Comparison of ENCODE assay signal across 1 cellular context in genomic region chr5:154472871-154473580, GRCh38.
TF ChIP-seq lines count a peak whose summit lies in the region.

No MANE protein-coding gene starts in this region.

TF ChIP-seq in endothelial cell of umbilical vein, 7 proteins besides CTCF, POLR2A, EP300 and RAD21:
- TF ChIP-seq GATA2 (IDR thresholded peaks at IDR 0.05; ENCODE audit: insufficient read depth, insufficient read length, low read depth, low read length) (no peak), EZH2 (IDR thresholded peaks at IDR 0.05; ENCODE audit: borderline replicate concordance, low read depth, low read length, severe bottlenecking) (peak; percentile 92), FOS (IDR thresholded peaks at IDR 0.05; ENCODE audit: borderline replicate concordance, insufficient read depth, low read length) (no peak), MYC (IDR thresholded peaks at IDR 0.05; ENCODE audit: low read depth, low read length) (no peak), JUN (IDR thresholded peaks at IDR 0.05; ENCODE audit: borderline replicate concordance, insufficient read depth, insufficient read length, low read depth) (no peak), MAX (IDR thresholded peaks at IDR 0.05; ENCODE audit: insufficient read depth, insufficient read length) (no peak)
